9 cellular contexts compared by ENCODE assay signal in the genomic region with DNA sequence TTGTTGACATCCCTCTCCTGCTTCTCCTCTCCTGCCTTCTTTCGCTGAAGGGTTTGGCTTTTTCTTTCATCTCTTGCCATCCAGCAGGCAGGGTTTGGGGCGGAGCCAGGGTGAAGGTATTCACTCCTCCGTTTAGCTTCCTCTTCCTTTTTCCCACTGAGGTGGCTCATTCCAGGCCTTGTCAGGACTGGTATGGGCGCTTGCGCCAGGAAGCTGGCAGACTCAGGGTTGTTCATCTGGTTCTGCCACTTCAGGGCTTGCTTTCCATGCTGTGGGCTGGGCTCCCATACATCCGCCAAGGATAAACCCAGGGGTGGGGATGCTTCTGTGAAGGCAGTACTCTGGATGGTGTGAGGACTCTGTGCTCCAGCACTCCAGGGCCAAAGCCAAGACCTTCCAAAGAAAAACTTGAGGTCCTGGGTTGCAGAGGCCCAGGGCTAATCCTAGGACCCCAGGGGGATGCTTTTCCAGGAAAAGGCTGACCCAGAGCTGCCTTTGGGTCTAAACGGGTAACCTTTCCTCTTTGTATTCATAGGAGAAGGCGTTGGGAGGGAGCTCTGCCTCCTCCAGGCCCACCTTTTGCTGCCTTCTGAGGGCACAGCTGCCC. TPM values are rescaled to one million over a fixed set of nuclear protein-coding genes. Genes with fewer than 3 reads are reported as not detected.
DNase-seq lines count a peak whose midpoint lies in the region; ATAC-seq and TF ChIP-seq lines count a peak whose summit lies in the region.
"Had no signal": no experiment of that assay in that cellular context is flagged by ENCODE, and none has a peak within 500 bp of the region (broad histone marks: within the 10 kb centered on the region; RNA-seq: fewer than 3 reads in every experiment).

No MANE protein-coding gene starts in this region.

- H3K4me3 ChIP-seq in thyroid gland (replicated peaks in 1 of 3), result no peak overlapping the region
- H3K4me3 ChIP-seq in HAP-1, result no peak overlapping the region

- peak; percentile 35; the same call in 1 of the 2 replicates for TF ChIP-seq RAD21 in Ishikawa (IDR thresholded peaks at IDR 0.05; ENCODE audit: low read depth)

- TF ChIP-seq EP300 in Ishikawa (IDR thresholded peaks at IDR 0.05; ENCODE audit: borderline replicate concordance), result peak; percentile 81

- peaks cover 16 to 23% of the 10 kb centered on the region in 2 donors for H3K4me1 ChIP-seq in thyroid gland
- H3K4me1 ChIP-seq in HAP-1, result peaks cover 14% of the 10 kb centered on the region

- no peaks in the 10 kb centered on the region for H3K9me3 ChIP-seq in thyroid gland
- no peaks in the 10 kb centered on the region for H3K9me3 ChIP-seq in HAP-1

- H3K36me3 ChIP-seq in thyroid gland (no peaks in the 10 kb centered on the region), HAP-1 (replicated peaks) (no peaks in the 10 kb centered on the region)
- H3K36me3 ChIP-seq: brain microvascular endothelial cell had no signal

- H3K27ac ChIP-seq in thyroid gland, result peak overlapping the region; percentile 72 to 80 (median 79)
- H3K27ac ChIP-seq: brain microvascular endothelial cell had no signal

- in situ Hi-C loops in HAP-1 (cut with MboI; ENCODE audit: low sequenced_read_pairs), result no loop called here

- intact Hi-C loops in thyroid gland (cut with DNase I), result no loop called here

- ATAC-seq in HG03354 (IDR thresholded peaks at IDR 0.05; ENCODE audit: poor library complexity, severe bottlenecking, unreplicated experiment), result no peak

- peak; percentile 38 for DNase-seq in SW480 (ENCODE audit: low spot score)
- peak; percentile 52 for DNase-seq in left kidney (ENCODE audit: low read depth, low spot score)
- DNase-seq in thyroid gland, result peak; percentile 92 to 93
- no peak for DNase-seq in midbrain (lab: John Stamatoyannopoulos, UW)
- no peak for DNase-seq in HAP-1 (ENCODE audit: low spot score in 2 of 2)
- DNase-seq: brain microvascular endothelial cell, T-helper 9 cell had no signal

- no peaks in the 10 kb centered on the region for H3K27me3 ChIP-seq in thyroid gland
- H3K27me3 ChIP-seq in HAP-1 (ENCODE audit: low read depth), result no peaks in the 10 kb centered on the region
- H3K27me3 ChIP-seq: brain microvascular endothelial cell had no signal

- WGBS in thyroid gland, 2 donors, result 23 to 36% methylated on average over 7 to 8 of the region's 8 CpGs

- TF ChIP-seq POLR2A in thyroid gland (IDR thresholded peaks at IDR 0.05), result peak in 1 of 2 donors; percentile 25

- no peak for TF ChIP-seq CTCF in thyroid gland (IDR thresholded peaks at IDR 0.05)

TF ChIP-seq in Ishikawa, 13 proteins besides CTCF, POLR2A, EP300 and RAD21:
- TF ChIP-seq CEBPB (IDR thresholded peaks at IDR 0.05), result peak; percentile 66
- TF ChIP-seq, protein P1, sequence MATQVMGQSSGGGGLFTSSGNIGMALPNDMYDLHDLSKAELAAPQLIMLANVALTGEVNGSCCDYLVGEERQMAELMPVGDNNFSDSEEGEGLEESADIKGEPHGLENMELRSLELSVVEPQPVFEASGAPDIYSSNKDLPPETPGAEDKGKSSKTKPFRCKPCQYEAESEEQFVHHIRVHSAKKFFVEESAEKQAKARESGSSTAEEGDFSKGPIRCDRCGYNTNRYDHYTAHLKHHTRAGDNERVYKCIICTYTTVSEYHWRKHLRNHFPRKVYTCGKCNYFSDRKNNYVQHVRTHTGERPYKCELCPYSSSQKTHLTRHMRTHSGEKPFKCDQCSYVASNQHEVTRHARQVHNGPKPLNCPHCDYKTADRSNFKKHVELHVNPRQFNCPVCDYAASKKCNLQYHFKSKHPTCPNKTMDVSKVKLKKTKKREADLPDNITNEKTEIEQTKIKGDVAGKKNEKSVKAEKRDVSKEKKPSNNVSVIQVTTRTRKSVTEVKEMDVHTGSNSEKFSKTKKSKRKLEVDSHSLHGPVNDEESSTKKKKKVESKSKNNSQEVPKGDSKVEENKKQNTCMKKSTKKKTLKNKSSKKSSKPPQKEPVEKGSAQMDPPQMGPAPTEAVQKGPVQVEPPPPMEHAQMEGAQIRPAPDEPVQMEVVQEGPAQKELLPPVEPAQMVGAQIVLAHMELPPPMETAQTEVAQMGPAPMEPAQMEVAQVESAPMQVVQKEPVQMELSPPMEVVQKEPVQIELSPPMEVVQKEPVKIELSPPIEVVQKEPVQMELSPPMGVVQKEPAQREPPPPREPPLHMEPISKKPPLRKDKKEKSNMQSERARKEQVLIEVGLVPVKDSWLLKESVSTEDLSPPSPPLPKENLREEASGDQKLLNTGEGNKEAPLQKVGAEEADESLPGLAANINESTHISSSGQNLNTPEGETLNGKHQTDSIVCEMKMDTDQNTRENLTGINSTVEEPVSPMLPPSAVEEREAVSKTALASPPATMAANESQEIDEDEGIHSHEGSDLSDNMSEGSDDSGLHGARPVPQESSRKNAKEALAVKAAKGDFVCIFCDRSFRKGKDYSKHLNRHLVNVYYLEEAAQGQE (IDR thresholded peaks at IDR 0.05; ENCODE audit: low read depth), result no peak
- TF ChIP-seq, protein P2, sequence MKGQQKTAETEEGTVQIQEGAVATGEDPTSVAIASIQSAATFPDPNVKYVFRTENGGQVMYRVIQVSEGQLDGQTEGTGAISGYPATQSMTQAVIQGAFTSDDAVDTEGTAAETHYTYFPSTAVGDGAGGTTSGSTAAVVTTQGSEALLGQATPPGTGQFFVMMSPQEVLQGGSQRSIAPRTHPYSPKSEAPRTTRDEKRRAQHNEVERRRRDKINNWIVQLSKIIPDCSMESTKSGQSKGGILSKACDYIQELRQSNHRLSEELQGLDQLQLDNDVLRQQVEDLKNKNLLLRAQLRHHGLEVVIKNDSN (IDR thresholded peaks at IDR 0.05), result 0 out of 2 replicates have a peak, but pooled peaks have one; percentile 29
- peak; percentile 88 for TF ChIP-seq TEAD4 (IDR thresholded peaks at IDR 0.05)
- TF ChIP-seq MAX (IDR thresholded peaks at IDR 0.05), result peak; percentile 87
- TF ChIP-seq TAF1 (IDR thresholded peaks at IDR 0.05; ENCODE audit: low read depth), result peak; percentile 22; the same call in 1 of the 2 replicates
- peak; percentile 61; the same call in 1 of the 2 replicates for TF ChIP-seq YY1 (IDR thresholded peaks at IDR 0.05; ENCODE audit: low read depth)
- peak; percentile 65; the same call in 1 of the 2 replicates for TF ChIP-seq FOXM1 (IDR thresholded peaks at IDR 0.05; ENCODE audit: borderline replicate concordance, low read depth)
- no peak for TF ChIP-seq EGR1 (IDR thresholded peaks at IDR 0.05)
- no peak for TF ChIP-seq ZBTB7A (IDR thresholded peaks at IDR 0.05; ENCODE audit: low read depth)
- TF ChIP-seq CREB1 (IDR thresholded peaks at IDR 0.05; ENCODE audit: low read depth), result no peak
- peak; percentile 90 for TF ChIP-seq NFIC (IDR thresholded peaks at IDR 0.05)
- peak; percentile 92 for TF ChIP-seq TCF12 (IDR thresholded peaks at IDR 0.05; ENCODE audit: low read depth)
TF ChIP-seq in Ishikawa: peak in this region for 9.

RNA-seq across cellular contexts. Expression of gene AMOTL2, which starts 7.7 kb away (rescaled TPM):
- 100 to 1,000 TPM in 3 of 4 donors, 10 to 100 TPM in 1; 76.0 to 149 (median 117) TPM for total RNA-seq in thyroid gland

Comparison
In these comparisons a context has a peak if more than half of its experiments do, and no peak if none do; other contexts are left out.
1. DNase-seq: peak in SW480 (single experiment), left kidney (single experiment) and thyroid gland (2 of 2); none in midbrain (single experiment) and HAP-1 (0 of 2).